In the genomic region with DNA sequence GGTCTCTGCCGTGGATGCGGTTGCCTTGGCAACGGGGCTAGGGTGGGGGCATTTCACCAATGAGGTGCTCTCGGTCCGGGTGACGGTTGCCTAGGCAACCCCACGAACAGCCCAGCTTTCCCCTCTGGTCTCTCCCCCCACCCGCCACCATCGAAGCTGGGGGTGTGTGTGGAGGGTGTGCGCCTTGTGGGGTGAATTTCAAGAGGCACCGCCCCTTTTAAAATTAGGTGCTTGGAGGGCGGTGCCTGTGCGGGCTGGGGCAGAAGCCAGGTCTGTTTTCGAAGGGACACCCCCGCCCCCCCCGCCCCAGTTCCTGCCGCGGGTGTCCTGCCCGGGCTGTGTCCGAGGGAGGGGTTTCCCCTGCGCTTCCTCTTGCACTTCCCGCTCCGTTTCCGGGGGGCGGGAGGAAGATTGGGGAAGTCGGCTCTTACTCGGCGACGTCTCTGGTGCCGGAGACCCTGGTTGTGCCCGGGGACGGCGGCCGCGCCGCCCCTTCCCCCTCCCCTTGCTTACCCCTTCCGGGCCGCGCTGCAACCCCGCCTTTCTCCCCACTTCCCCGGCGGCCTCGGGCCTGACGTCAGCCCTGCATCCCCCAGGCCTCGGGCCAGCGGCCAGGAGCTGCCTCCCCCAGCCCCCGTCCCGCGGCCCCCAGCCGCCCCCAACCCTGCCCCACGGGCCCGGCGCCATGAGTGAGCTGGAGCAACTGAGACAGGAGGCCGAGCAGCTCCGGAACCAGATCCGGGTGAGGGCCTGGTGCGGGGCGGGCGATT, we compare ENCODE assay signal across 1 cellular context.
TF ChIP-seq lines count a peak whose summit lies in the region.

No MANE protein-coding gene starts in this region.

TF ChIP-seq in GM23338, 12 proteins besides CTCF, POLR2A, EP300 and RAD21 (continued from another document):
- TF ChIP-seq, protein P1, sequence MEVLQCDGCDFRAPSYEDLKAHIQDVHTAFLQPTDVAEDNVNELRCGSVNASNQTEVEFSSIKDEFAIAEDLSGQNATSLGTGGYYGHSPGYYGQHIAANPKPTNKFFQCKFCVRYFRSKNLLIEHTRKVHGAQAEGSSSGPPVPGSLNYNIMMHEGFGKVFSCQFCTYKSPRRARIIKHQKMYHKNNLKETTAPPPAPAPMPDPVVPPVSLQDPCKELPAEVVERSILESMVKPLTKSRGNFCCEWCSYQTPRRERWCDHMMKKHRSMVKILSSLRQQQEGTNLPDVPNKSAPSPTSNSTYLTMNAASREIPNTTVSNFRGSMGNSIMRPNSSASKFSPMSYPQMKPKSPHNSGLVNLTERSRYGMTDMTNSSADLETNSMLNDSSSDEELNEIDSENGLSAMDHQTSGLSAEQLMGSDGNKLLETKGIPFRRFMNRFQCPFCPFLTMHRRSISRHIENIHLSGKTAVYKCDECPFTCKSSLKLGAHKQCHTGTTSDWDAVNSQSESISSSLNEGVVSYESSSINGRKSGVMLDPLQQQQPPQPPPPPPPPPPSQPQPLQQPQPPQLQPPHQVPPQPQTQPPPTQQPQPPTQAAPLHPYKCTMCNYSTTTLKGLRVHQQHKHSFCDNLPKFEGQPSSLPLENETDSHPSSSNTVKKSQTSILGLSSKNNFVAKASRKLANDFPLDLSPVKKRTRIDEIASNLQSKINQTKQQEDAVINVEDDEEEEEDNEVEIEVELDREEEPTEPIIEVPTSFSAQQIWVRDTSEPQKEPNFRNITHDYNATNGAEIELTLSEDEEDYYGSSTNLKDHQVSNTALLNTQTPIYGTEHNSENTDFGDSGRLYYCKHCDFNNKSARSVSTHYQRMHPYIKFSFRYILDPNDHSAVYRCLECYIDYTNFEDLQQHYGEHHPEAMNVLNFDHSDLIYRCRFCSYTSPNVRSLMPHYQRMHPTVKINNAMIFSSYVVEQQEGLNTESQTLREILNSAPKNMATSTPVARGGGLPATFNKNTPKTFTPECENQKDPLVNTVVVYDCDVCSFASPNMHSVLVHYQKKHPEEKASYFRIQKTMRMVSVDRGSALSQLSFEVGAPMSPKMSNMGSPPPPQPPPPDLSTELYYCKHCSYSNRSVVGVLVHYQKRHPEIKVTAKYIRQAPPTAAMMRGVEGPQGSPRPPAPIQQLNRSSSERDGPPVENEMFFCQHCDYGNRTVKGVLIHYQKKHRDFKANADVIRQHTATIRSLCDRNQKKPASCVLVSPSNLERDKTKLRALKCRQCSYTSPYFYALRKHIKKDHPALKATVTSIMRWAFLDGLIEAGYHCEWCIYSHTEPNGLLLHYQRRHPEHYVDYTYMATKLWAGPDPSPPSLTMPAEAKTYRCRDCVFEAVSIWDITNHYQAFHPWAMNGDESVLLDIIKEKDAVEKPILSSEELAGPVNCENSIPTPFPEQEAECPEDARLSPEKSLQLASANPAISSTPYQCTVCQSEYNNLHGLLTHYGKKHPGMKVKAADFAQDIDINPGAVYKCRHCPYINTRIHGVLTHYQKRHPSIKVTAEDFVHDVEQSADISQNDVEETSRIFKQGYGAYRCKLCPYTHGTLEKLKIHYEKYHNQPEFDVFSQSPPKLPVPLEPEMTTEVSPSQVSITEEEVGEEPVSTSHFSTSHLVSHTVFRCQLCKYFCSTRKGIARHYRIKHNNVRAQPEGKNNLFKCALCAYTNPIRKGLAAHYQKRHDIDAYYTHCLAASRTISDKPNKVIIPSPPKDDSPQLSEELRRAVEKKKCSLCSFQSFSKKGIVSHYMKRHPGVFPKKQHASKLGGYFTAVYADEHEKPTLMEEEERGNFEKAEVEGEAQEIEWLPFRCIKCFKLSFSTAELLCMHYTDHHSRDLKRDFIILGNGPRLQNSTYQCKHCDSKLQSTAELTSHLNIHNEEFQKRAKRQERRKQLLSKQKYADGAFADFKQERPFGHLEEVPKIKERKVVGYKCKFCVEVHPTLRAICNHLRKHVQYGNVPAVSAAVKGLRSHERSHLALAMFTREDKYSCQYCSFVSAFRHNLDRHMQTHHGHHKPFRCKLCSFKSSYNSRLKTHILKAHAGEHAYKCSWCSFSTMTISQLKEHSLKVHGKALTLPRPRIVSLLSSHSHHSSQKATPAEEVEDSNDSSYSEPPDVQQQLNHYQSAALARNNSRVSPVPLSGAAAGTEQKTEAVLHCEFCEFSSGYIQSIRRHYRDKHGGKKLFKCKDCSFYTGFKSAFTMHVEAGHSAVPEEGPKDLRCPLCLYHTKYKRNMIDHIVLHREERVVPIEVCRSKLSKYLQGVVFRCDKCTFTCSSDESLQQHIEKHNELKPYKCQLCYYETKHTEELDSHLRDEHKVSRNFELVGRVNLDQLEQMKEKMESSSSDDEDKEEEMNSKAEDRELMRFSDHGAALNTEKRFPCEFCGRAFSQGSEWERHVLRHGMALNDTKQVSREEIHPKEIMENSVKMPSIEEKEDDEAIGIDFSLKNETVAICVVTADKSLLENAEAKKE (CRISPR knock-in tag; IDR thresholded peaks at IDR 0.05) = no peak
- TF ChIP-seq CREB1 (CRISPR knock-in tag; IDR thresholded peaks at IDR 0.05; ENCODE audit: low read depth) (peak; percentile 66; the same call in 1 of the 2 replicates), ZNF331 (CRISPR knock-in tag; IDR thresholded peaks at IDR 0.05; ENCODE audit: low read depth) (no peak), EZH2phosphoT487 (IDR thresholded peaks at IDR 0.05; ENCODE audit: unreplicated experiment) (no peak)
